9 cellular contexts compared by ENCODE assay signal in the genomic region with DNA sequence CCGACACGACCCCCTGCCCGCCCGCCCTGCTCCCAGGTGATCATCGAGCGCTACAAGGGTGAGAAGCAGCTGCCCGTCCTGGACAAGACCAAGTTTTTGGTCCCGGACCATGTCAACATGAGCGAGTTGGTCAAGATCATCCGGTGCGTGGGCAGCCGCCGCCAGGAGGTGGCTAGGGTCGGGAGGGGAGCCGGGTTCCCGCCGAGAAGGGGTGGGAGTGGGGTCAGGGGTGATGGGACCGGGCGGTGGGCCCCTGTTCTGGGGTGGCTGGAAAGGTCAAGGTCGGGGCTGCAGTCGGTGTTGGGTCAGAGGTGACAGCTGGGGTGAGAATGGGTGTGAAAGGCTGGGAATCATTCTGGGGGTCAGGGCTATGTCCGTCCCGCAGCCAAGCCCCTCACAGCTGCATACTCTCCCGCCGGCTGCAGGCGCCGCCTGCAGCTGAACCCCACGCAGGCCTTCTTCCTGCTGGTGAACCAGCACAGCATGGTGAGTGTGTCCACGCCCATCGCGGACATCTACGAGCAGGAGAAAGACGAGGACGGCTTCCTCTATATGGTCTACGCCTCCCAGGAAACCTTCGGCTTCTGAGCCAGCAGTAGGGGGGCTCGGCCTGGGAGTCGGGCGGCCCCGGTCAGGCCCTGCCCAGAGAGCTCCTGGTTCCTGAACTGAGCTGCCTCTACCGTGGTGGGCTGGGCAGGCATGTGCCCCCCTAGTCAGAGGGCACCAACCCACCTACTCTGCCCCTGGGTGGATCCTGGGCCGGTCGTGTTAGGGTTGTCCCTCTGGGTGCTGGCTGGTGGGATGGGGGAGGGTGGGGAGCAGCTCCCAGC. TPM values are rescaled to one million over a fixed set of nuclear protein-coding genes. Genes with fewer than 3 reads are reported as not detected.
A peak's percentile ranks its signal among the peaks of the same experiment; 100 is the strongest.
DNase-seq lines count a peak whose midpoint lies in the region; ATAC-seq and TF ChIP-seq lines count a peak whose summit lies in the region.
"Had no signal": no experiment of that assay in that cellular context is flagged by ENCODE, and none has a peak within 500 bp of the region (broad histone marks: within the 10 kb centered on the region; RNA-seq: fewer than 3 reads in every experiment).

No MANE protein-coding gene starts in this region.

- peak overlapping the region in 1 of 2 donors; percentile 28 for H3K9ac ChIP-seq in stomach smooth muscle (ENCODE audit: low read length in 2 of 2)

- H3K9me3 ChIP-seq in breast epithelium, result no peaks in the 10 kb centered on the region
- H3K9me3 ChIP-seq in stomach smooth muscle (ENCODE audit: control insufficient read depth in 2 of 2, low read length in 2 of 2), result no peaks in the 10 kb centered on the region
- H3K9me3 ChIP-seq: BLaER1 treated with 17β-estradiol and CSF1 and Interleukin-3, amounts not matched to agents 10 nM and 100 nM had no signal

- intact Hi-C loops in breast epithelium (cut with DNase I; ENCODE audit: low total_unique reads), result no loop called here

- H3K36me3 ChIP-seq in breast epithelium (no peaks in the 10 kb centered on the region), stomach smooth muscle (ENCODE audit: control insufficient read depth in 2 of 2, insufficient read depth in 2 of 2, low read length in 2 of 2) (no peaks in the 10 kb centered on the region)

- H3K27ac ChIP-seq in breast epithelium (peak overlapping the region; percentile 97 to 98), stomach smooth muscle (ENCODE audit: low read length) (peak overlapping the region; percentile 94)
- H3K27ac ChIP-seq: BLaER1 treated with 17β-estradiol and CSF1 and Interleukin-3, amounts not matched to agents 10 nM and 100 nM had no signal

- no peaks in the 10 kb centered on the region for H3K27me3 ChIP-seq in breast epithelium
- H3K27me3 ChIP-seq in stomach smooth muscle (ENCODE audit: control insufficient read depth in 1 of 2, insufficient read depth in 2 of 2, low read length in 2 of 2), result no peaks in the 10 kb centered on the region

- H3K27me3 Mint-ChIP-seq in T-helper 1 cell treated with Interleukin-12 subunit alpha and Interleukin-12 subunit beta and Interleukin-4 antibody, amounts not matched to agents 30 μg/mL and 1 μg/mL, for 36 hours (ENCODE audit: low read depth), result no peaks in the 10 kb centered on the region

- H3K4me1 Mint-ChIP-seq in T-helper 1 cell treated with Interleukin-12 subunit alpha and Interleukin-12 subunit beta and Interleukin-4 antibody, amounts not matched to agents 30 μg/mL and 1 μg/mL, for 36 hours (ENCODE audit: low read depth), result peaks cover 20% of the 10 kb centered on the region

- H3K4me3 Mint-ChIP-seq in T-helper 1 cell treated with Interleukin-12 subunit alpha and Interleukin-12 subunit beta and Interleukin-4 antibody, amounts not matched to agents 30 μg/mL and 1 μg/mL, for 36 hours, result peak overlapping the region; percentile 40

- H3K36me3 Mint-ChIP-seq in T-helper 1 cell treated with Interleukin-12 subunit alpha and Interleukin-12 subunit beta and Interleukin-4 antibody, amounts not matched to agents 30 μg/mL and 1 μg/mL, for 36 hours (ENCODE audit: low read depth), result peaks cover 1% of the 10 kb centered on the region

- H3K4me1 ChIP-seq in breast epithelium, result peaks cover 0 to 3% of the 10 kb centered on the region in 2 donors
- peaks cover 13% of the 10 kb centered on the region for H3K4me1 ChIP-seq in stomach smooth muscle (ENCODE audit: control insufficient read depth, insufficient read depth, low read length)

- peak overlapping the region; percentile 36 for H3K27ac Mint-ChIP-seq in T-helper 1 cell treated with Interleukin-12 subunit alpha and Interleukin-12 subunit beta and Interleukin-4 antibody, amounts not matched to agents 30 μg/mL and 1 μg/mL, for 36 hours

- no peak for TF ChIP-seq POLR2A in breast epithelium (IDR thresholded peaks at IDR 0.05)

- DNase-seq in T-helper 1 cell (no peak), breast epithelium (ENCODE audit: low spot score in 2 of 2) (no peak), left lobe of liver (ENCODE audit: low spot score) (peak; percentile 58), NCI-H2171 treated with DMSO at 0.1 percent for 48 hours (lab: John Stamatoyannopoulos, UW) (no peak), NCI-H146 (lab: John Stamatoyannopoulos, UW) (no peak), GDM1 (lab: John Stamatoyannopoulos, UW) (no peak)

- H3K9me3 Mint-ChIP-seq in T-helper 1 cell treated with Interleukin-12 subunit alpha and Interleukin-12 subunit beta and Interleukin-4 antibody, amounts not matched to agents 30 μg/mL and 1 μg/mL, for 36 hours, result no peaks in the 10 kb centered on the region

- H3K4me3 ChIP-seq in breast epithelium (peak overlapping the region; percentile 73 to 95 (median 84)), stomach smooth muscle (ENCODE audit: low read length in 2 of 2) (peak overlapping the region; percentile 36 to 89)

- ATAC-seq in left lobe of liver, result peak; percentile 40

- no peak for TF ChIP-seq CTCF in breast epithelium (IDR thresholded peaks at IDR 0.05)

RNA-seq across cellular contexts. Expression of gene MAP1LC3A, which starts 1.0 kb away (rescaled TPM):
- total RNA-seq in breast epithelium (10 to 100 TPM; 39.2 to 58.2 (median 51.5) TPM), left lobe of liver (24.2 TPM)

RNA-seq across cellular contexts. Expression of gene DYNLRB1, which starts 43.3 kb away (rescaled TPM):
- total RNA-seq in breast epithelium, result 10 to 100 TPM; 77.7 to 100.0 (median 98.1) TPM
- total RNA-seq in left lobe of liver, result 34.6 TPM
